Comparison of ENCODE assay signal across 1 cellular context in genomic region chr17:42422958-42423712, GRCh38.
TF ChIP-seq lines count a peak whose summit lies in the region.

A gene with protein sequence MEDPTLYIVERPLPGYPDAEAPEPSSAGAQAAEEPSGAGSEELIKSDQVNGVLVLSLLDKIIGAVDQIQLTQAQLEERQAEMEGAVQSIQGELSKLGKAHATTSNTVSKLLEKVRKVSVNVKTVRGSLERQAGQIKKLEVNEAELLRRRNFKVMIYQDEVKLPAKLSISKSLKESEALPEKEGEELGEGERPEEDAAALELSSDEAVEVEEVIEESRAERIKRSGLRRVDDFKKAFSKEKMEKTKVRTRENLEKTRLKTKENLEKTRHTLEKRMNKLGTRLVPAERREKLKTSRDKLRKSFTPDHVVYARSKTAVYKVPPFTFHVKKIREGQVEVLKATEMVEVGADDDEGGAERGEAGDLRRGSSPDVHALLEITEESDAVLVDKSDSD (minus strand): TSS chr17:42423256. CDS start chr17:42423097, 159 bp downstream.

TF ChIP-seq in HepG2, 621 proteins besides CTCF, POLR2A, EP300 and RAD21 (continued from another document and continues in another):
- TF ChIP-seq, protein P1, sequence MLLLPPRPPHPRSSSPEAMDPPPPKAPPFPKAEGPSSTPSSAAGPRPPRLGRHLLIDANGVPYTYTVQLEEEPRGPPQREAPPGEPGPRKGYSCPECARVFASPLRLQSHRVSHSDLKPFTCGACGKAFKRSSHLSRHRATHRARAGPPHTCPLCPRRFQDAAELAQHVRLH (CRISPR knock-in tag; IDR thresholded peaks at IDR 0.05; ENCODE audit: borderline replicate concordance, low read depth) = peak; percentile 26
- no peak for TF ChIP-seq ZFYVE20 (CRISPR knock-in tag; IDR thresholded peaks at IDR 0.05; ENCODE audit: borderline replicate concordance, low read depth)
- no peak for TF ChIP-seq ZNF33A (CRISPR knock-in tag; IDR thresholded peaks at IDR 0.05; ENCODE audit: borderline replicate concordance)
- TF ChIP-seq DDIT3 (CRISPR knock-in tag; IDR thresholded peaks at IDR 0.05) = no peak
- no peak for TF ChIP-seq CEBPB (IDR thresholded peaks at IDR 0.05; ENCODE audit: borderline replicate concordance, low read depth, low read length)
- no peak; the same call in 1 of the 2 replicates for TF ChIP-seq HOXA3 (CRISPR knock-in tag; IDR thresholded peaks at IDR 0.05)
- TF ChIP-seq MNT (IDR thresholded peaks at IDR 0.05) = no peak
- TF ChIP-seq CCDC6 (CRISPR knock-in tag; IDR thresholded peaks at IDR 0.05) = peak; percentile 70
- peak; percentile 93 for TF ChIP-seq KLF11 (CRISPR knock-in tag; IDR thresholded peaks at IDR 0.05)
- peak; percentile 99 for TF ChIP-seq ZNF501 (CRISPR knock-in tag; IDR thresholded peaks at IDR 0.05)
- TF ChIP-seq ISL2 (CRISPR knock-in tag; IDR thresholded peaks at IDR 0.05) = peak; percentile 80
- TF ChIP-seq ZNF678 (CRISPR knock-in tag; IDR thresholded peaks at IDR 0.05) = no peak
- TF ChIP-seq TCF7 (IDR thresholded peaks at IDR 0.05; ENCODE audit: low read depth) = no peak
- TF ChIP-seq NAIF1 (CRISPR knock-in tag; IDR thresholded peaks at IDR 0.05; ENCODE audit: borderline replicate concordance) = peak; percentile 83; the same call in 1 of the 2 replicates
- TF ChIP-seq SYNCRIP (IDR thresholded peaks at IDR 0.05; ENCODE audit: insufficient read depth, low read depth, low read length) = no peak
- no peak for TF ChIP-seq TBL1XR1 (IDR thresholded peaks at IDR 0.05; ENCODE audit: borderline replicate concordance, low read length, partially characterized antibody)
- TF ChIP-seq, protein P2, sequence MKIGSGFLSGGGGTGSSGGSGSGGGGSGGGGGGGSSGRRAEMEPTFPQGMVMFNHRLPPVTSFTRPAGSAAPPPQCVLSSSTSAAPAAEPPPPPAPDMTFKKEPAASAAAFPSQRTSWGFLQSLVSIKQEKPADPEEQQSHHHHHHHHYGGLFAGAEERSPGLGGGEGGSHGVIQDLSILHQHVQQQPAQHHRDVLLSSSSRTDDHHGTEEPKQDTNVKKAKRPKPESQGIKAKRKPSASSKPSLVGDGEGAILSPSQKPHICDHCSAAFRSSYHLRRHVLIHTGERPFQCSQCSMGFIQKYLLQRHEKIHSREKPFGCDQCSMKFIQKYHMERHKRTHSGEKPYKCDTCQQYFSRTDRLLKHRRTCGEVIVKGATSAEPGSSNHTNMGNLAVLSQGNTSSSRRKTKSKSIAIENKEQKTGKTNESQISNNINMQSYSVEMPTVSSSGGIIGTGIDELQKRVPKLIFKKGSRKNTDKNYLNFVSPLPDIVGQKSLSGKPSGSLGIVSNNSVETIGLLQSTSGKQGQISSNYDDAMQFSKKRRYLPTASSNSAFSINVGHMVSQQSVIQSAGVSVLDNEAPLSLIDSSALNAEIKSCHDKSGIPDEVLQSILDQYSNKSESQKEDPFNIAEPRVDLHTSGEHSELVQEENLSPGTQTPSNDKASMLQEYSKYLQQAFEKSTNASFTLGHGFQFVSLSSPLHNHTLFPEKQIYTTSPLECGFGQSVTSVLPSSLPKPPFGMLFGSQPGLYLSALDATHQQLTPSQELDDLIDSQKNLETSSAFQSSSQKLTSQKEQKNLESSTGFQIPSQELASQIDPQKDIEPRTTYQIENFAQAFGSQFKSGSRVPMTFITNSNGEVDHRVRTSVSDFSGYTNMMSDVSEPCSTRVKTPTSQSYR (CRISPR knock-in tag; IDR thresholded peaks at IDR 0.05; ENCODE audit: borderline replicate concordance) = no peak
- TF ChIP-seq ZNF17 (CRISPR knock-in tag; IDR thresholded peaks at IDR 0.05) = no peak
- TF ChIP-seq RFX3 (CRISPR knock-in tag; IDR thresholded peaks at IDR 0.05) = no peak
- TF ChIP-seq ZFP41 (CRISPR knock-in tag; IDR thresholded peaks at IDR 0.05; ENCODE audit: borderline replicate concordance) = no peak; the same call in 1 of the 2 replicates
- TF ChIP-seq HDAC2 (CRISPR knock-in tag; IDR thresholded peaks at IDR 0.05) = no peak; the same call in 1 of the 2 replicates
- TF ChIP-seq HDAC1 (CRISPR knock-in tag; IDR thresholded peaks at IDR 0.05) = peak; percentile 79
- no peak for TF ChIP-seq ZNF720 (CRISPR knock-in tag; IDR thresholded peaks at IDR 0.05)
- no peak for TF ChIP-seq PHF5A (CRISPR knock-in tag; IDR thresholded peaks at IDR 0.05; ENCODE audit: low read depth, unreplicated experiment)
- TF ChIP-seq IRF1 (CRISPR knock-in tag; IDR thresholded peaks at IDR 0.05; ENCODE audit: low read depth) = no peak; the same call in 1 of the 2 replicates
- no peak for TF ChIP-seq ZSCAN25 (CRISPR knock-in tag; IDR thresholded peaks at IDR 0.05)
- TF ChIP-seq SRSF9 (IDR thresholded peaks at IDR 0.05; ENCODE audit: borderline replicate concordance, insufficient read depth, low read depth, low read length, poor library complexity, severe bottlenecking) = no peak
- no peak for TF ChIP-seq BORCS8-MEF2B (CRISPR knock-in tag; IDR thresholded peaks at IDR 0.05)
- TF ChIP-seq, protein P3, sequence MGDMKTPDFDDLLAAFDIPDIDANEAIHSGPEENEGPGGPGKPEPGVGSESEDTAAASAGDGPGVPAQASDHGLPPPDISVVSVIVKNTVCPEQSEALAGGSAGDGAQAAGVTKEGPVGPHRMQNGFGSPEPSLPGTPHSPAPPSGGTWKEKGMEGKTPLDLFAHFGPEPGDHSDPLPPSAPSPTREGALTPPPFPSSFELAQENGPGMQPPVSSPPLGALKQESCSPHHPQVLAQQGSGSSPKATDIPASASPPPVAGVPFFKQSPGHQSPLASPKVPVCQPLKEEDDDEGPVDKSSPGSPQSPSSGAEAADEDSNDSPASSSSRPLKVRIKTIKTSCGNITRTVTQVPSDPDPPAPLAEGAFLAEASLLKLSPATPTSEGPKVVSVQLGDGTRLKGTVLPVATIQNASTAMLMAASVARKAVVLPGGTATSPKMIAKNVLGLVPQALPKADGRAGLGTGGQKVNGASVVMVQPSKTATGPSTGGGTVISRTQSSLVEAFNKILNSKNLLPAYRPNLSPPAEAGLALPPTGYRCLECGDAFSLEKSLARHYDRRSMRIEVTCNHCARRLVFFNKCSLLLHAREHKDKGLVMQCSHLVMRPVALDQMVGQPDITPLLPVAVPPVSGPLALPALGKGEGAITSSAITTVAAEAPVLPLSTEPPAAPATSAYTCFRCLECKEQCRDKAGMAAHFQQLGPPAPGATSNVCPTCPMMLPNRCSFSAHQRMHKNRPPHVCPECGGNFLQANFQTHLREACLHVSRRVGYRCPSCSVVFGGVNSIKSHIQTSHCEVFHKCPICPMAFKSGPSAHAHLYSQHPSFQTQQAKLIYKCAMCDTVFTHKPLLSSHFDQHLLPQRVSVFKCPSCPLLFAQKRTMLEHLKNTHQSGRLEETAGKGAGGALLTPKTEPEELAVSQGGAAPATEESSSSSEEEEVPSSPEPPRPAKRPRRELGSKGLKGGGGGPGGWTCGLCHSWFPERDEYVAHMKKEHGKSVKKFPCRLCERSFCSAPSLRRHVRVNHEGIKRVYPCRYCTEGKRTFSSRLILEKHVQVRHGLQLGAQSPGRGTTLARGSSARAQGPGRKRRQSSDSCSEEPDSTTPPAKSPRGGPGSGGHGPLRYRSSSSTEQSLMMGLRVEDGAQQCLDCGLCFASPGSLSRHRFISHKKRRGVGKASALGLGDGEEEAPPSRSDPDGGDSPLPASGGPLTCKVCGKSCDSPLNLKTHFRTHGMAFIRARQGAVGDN (CRISPR knock-in tag; IDR thresholded peaks at IDR 0.05) = peak; percentile 89
- TF ChIP-seq AGO2 (optimal IDR thresholded peaks at IDR 0.05; ENCODE audit: low read depth, low read length) = peak; percentile 77
- TF ChIP-seq ZNF761 (CRISPR knock-in tag; conservative IDR thresholded peaks at IDR 0.05) = no peak
- TF ChIP-seq ETV5 (CRISPR knock-in tag; IDR thresholded peaks at IDR 0.05; ENCODE audit: borderline replicate concordance) = peak; percentile 8; the same call in 1 of the 2 replicates
- TF ChIP-seq ZNF646 (CRISPR knock-in tag; IDR thresholded peaks at IDR 0.05) = no peak
- TF ChIP-seq ZZZ3 (CRISPR knock-in tag; IDR thresholded peaks at IDR 0.05; ENCODE audit: borderline replicate concordance) = no peak
- 0 out of 2 replicates have a peak, but pooled peaks have one; percentile 11 for TF ChIP-seq KDM4B (CRISPR knock-in tag; IDR thresholded peaks at IDR 0.05)
- TF ChIP-seq SIX1 (CRISPR knock-in tag; IDR thresholded peaks at IDR 0.05; ENCODE audit: borderline replicate concordance) = peak; percentile 16; the same call in 1 of the 2 replicates
- TF ChIP-seq RNF2 (conservative IDR thresholded peaks at IDR 0.05; ENCODE audit: low read depth) = no peak
- TF ChIP-seq ZNF280B (CRISPR knock-in tag; IDR thresholded peaks at IDR 0.05; ENCODE audit: borderline replicate concordance) = peak; percentile 77; the same call in 1 of the 2 replicates
- TF ChIP-seq PHF20 (CRISPR knock-in tag; IDR thresholded peaks at IDR 0.05) = no peak; the same call in 1 of the 2 replicates
- TF ChIP-seq ZNF382 (CRISPR knock-in tag; IDR thresholded peaks at IDR 0.05; ENCODE audit: borderline replicate concordance) = no peak
- TF ChIP-seq ASH2L (IDR thresholded peaks at IDR 0.05; ENCODE audit: insufficient read length, low read depth, low read length) = peak; percentile 78
- 0 out of 2 replicates have a peak, but pooled peaks have one; percentile 15 for TF ChIP-seq SIX4 (CRISPR knock-in tag; IDR thresholded peaks at IDR 0.05)
- TF ChIP-seq RAD51 (IDR thresholded peaks at IDR 0.05; ENCODE audit: borderline replicate concordance) = no peak
